8 cellular contexts compared by ENCODE assay signal in genomic region chr6:143941852-143942627, GRCh38.
DNase-seq lines count a peak whose midpoint lies in the region; TF ChIP-seq lines count a peak whose summit lies in the region.

No MANE protein-coding gene starts in this region.

- TF ChIP-seq CTCF in GM06990 (IDR thresholded peaks at IDR 0.05; ENCODE audit: insufficient read depth, low read length, poor library complexity, severe bottlenecking) (peak; percentile 89), HFF-Myc (IDR thresholded peaks at IDR 0.05; ENCODE audit: low read depth, low read length, missing control alignments) (peak; percentile 82), esophagus muscularis mucosa (IDR thresholded peaks at IDR 0.05) (peak in 2 of 3 experiments; percentile 37 to 42), uterus (IDR thresholded peaks at IDR 0.05) (peak in 3 of 4 experiments; percentile 21 to 43 (median 33))

- H3K27me3 ChIP-seq in GM06990 (replicated peaks; ENCODE audit: control insufficient read depth, insufficient read depth, low read length) (no peaks in the 10 kb centered on the region), esophagus muscularis mucosa (no peaks in the 10 kb centered on the region), neuronal stem cell (ENCODE audit: control insufficient read depth in 3 of 3, insufficient read depth in 3 of 3, low read depth in 1 of 3, low read length in 3 of 3) (no peaks in the 10 kb centered on the region), uterus (no peaks in the 10 kb centered on the region)

- intact Hi-C loops in esophagus muscularis mucosa (cut with DNase I) (loop anchor here (2.0 kb wide), 1 partner anchor 67 kb away; the partner anchor contains the start of gene PLAGL1), uterus (cut with DNase I; ENCODE audit: low total_unique reads) (loop anchor here (5.0 kb wide), 1 partner anchor 70 kb away; no protein-coding TSS in a partner anchor)

- no peak overlapping the region for H3K9ac ChIP-seq in neuronal stem cell (ENCODE audit: low read depth, low read length, poor library complexity)

- H3K79me1 ChIP-seq in neuronal stem cell (ENCODE audit: low read depth, low read length), result no peaks in the 10 kb centered on the region

- H3K36me3 ChIP-seq in GM06990 (ENCODE audit: control insufficient read depth, insufficient read depth, low read length), result no peaks in the 10 kb centered on the region
- H3K36me3 ChIP-seq in esophagus muscularis mucosa, result peaks cover 0 to 6% (median under 1%) of the 10 kb centered on the region in 4 donors
- peaks cover 0 to 19% of the 10 kb centered on the region in 2 donors for H3K36me3 ChIP-seq in neuronal stem cell (replicated peaks in 1 of 2; ENCODE audit: control insufficient read depth in 2 of 2, insufficient read depth in 2 of 2, low read length in 2 of 2)
- no peaks in the 10 kb centered on the region for H3K36me3 ChIP-seq in uterus

- H3K27ac ChIP-seq in esophagus muscularis mucosa (replicated peaks in 1 of 4) (no peak overlapping the region), neuronal stem cell (replicated peaks; ENCODE audit: low read length) (no peak overlapping the region), uterus (no peak overlapping the region)

- H3K9me3 ChIP-seq in esophagus muscularis mucosa (no peaks in the 10 kb centered on the region), neuronal stem cell (replicated peaks in 1 of 2; ENCODE audit: control insufficient read depth in 2 of 2, insufficient read depth in 1 of 2, low read depth in 1 of 2, low read length in 2 of 2) (peaks cover 0 to 2% of the 10 kb centered on the region in 2 donors), uterus (no peaks in the 10 kb centered on the region)

- H2AK5ac ChIP-seq in neuronal stem cell (ENCODE audit: low read depth, low read length), result no peak overlapping the region

- H4K8ac ChIP-seq in neuronal stem cell (ENCODE audit: low read depth, low read length), result no peak overlapping the region

- DNase-seq in GM06990 (ENCODE audit: extremely low read depth, insufficient read length) (peak; percentile 38), HFF-Myc (ENCODE audit: extremely low read depth, low read depth) (peak; percentile 11), NCI-H446 treated with DMSO at 0.1 percent for 48 hours (lab: John Stamatoyannopoulos, UW) (peak; percentile 5), esophagus muscularis mucosa (ENCODE audit: extremely low spot score) (no peak), neuronal stem cell (ENCODE audit: low spot score) (peak; percentile 68), uterus (peak; percentile 25 to 41), cortex of kidney (lab: John Stamatoyannopoulos, UW) (no peak)
- peak; percentile 80 for DNase-seq in activated CD8-positive, alpha-beta memory T cell treated with anti-CD3 and anti-CD28 coated beads for 24 hours

- 80% methylated on average over 12 of the region's 20 CpGs for WGBS in esophagus muscularis mucosa
- no CpG with 5 or more reads among the region's 20 CpGs for WGBS in neuronal stem cell (ENCODE audit: extremely low coverage in 2 of 2, insufficient read length in 2 of 2, insufficient replicate concordance in 1 of 2), 2 donors

- no peak overlapping the region for H3K23ac ChIP-seq in neuronal stem cell (ENCODE audit: low read depth, low read length, poor library complexity)

- peak overlapping the region; percentile 59 for H2BK12ac ChIP-seq in neuronal stem cell (ENCODE audit: low read length)

- no peak overlapping the region for H4K91ac ChIP-seq in neuronal stem cell (ENCODE audit: low read depth, low read length, poor library complexity)

- no peak overlapping the region for H3K4ac ChIP-seq in neuronal stem cell (ENCODE audit: low read length)

- TF ChIP-seq POLR2A in esophagus muscularis mucosa (IDR thresholded peaks at IDR 0.05; ENCODE audit: low read depth) (no peak), uterus (IDR thresholded peaks at IDR 0.05) (no peak)

- no peaks in the 10 kb centered on the region for H3K4me1 ChIP-seq in esophagus muscularis mucosa
- H3K4me1 ChIP-seq in neuronal stem cell (ENCODE audit: control insufficient read depth in 2 of 2, insufficient read depth in 1 of 2, low read depth in 1 of 2, low read length in 2 of 2), result peaks cover 0 to 2% of the 10 kb centered on the region in 2 donors
- H3K4me1 ChIP-seq in uterus, result no peaks in the 10 kb centered on the region

- H3K4me3 ChIP-seq in GM06990 (replicated peaks; ENCODE audit: low read depth, low read length) (no peak overlapping the region), HFF-Myc (replicated peaks; ENCODE audit: low read depth, low read length) (no peak overlapping the region), esophagus muscularis mucosa (no peak overlapping the region), neuronal stem cell (ENCODE audit: low read length in 2 of 2) (no peak overlapping the region), uterus (no peak overlapping the region)

- peak overlapping the region; percentile 23 for H3K18ac ChIP-seq in neuronal stem cell (ENCODE audit: low read length)

- H2AFZ ChIP-seq in neuronal stem cell (ENCODE audit: low read length), result no peak overlapping the region

- no peak overlapping the region for H3K4me2 ChIP-seq in neuronal stem cell (ENCODE audit: insufficient read depth, low read length, poor library complexity, severe bottlenecking)

- H3K14ac ChIP-seq in neuronal stem cell (ENCODE audit: low read length), result no peak overlapping the region

- H2BK5ac ChIP-seq in neuronal stem cell (ENCODE audit: low read length), result peak overlapping the region; percentile 8

- TF ChIP-seq EP300 in esophagus muscularis mucosa (IDR thresholded peaks at IDR 0.05), result no peak

- H2BK120ac ChIP-seq in neuronal stem cell (ENCODE audit: low read depth, low read length), result no peak overlapping the region

- peak overlapping the region; percentile 71 for H2BK15ac ChIP-seq in neuronal stem cell (ENCODE audit: low read length)

Comparison
In these comparisons a context has a peak if more than half of its experiments do, and no peak if none do; other contexts are left out.
1. DNase-seq: peak in GM06990 (single experiment), HFF-Myc (single experiment), NCI-H446 treated with DMSO at 0.1 percent for 48 hours (single experiment), activated CD8-positive, alpha-beta memory T cell treated with anti-CD3 and anti-CD28 coated beads for 24 hours (single experiment), neuronal stem cell (single experiment) and uterus (2 of 2); none in esophagus muscularis mucosa (single experiment) and cortex of kidney (single experiment).
2. CTCF ChIP-seq: peak in every context shown above with its lines; median percentile 89 in GM06990; 82 in HFF-Myc; 40 in esophagus muscularis mucosa; 33 in uterus.